26 cellular contexts compared by ENCODE assay signal in the genomic region with DNA sequence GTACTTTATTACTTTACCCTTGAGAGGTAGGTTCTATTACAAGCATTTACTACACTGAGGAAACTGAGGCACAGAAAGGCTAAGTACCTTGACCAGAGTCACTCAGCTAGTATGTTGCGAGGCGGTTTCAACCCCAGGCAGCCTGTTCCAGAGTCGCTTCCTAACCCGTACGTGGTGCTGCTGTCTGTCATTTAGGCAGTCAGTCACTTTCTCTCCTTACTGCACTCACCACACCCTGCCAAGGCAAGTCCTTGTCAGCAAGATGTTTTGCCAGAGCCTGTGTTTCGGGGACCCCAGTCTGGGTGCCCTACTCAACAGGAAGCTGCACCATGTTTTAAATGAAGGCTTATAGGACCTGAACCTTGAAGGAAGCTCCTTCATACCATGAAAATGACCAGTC.
A peak's percentile ranks its signal among the peaks of the same experiment; 100 is the strongest.
DNase-seq lines count a peak whose midpoint lies in the region; ATAC-seq, FAIRE-seq and TF ChIP-seq lines count a peak whose summit lies in the region.
"Had no signal": no experiment of that assay in that cellular context is flagged by ENCODE, and none has a peak within 500 bp of the region (broad histone marks: within the 10 kb centered on the region; RNA-seq: fewer than 3 reads in every experiment).

No MANE protein-coding gene starts in this region.

- TF ChIP-seq POLR2A in GM12892 (IDR thresholded peaks at IDR 0.05; ENCODE audit: low read depth, low read length): no peak

- no peak overlapping the region for H3K9ac ChIP-seq in neuronal stem cell (ENCODE audit: low read depth, low read length, poor library complexity)
- H3K9ac ChIP-seq: BLaER1 treated with 17β-estradiol and CSF1 and Interleukin-3, amounts not matched to agents 10 nM and 100 nM had no signal

- H3K9me3 ChIP-seq in neuronal stem cell (replicated peaks in 1 of 2; ENCODE audit: control insufficient read depth in 2 of 2, insufficient read depth in 1 of 2, low read depth in 1 of 2, low read length in 2 of 2) (no peaks in the 10 kb centered on the region), aorta (ENCODE audit: control insufficient read depth, low read length) (no peaks in the 10 kb centered on the region)
- H3K9me3 ChIP-seq in CD4-positive, alpha-beta memory T cell (ENCODE audit: control insufficient read depth in 1 of 2, low read length in 2 of 2): no peaks in the 10 kb centered on the region
- H3K9me3 ChIP-seq: BLaER1 treated with 17β-estradiol and CSF1 and Interleukin-3, amounts not matched to agents 10 nM and 100 nM had no signal

- no peak overlapping the region for H2BK12ac ChIP-seq in neuronal stem cell (ENCODE audit: low read length)

- no peak overlapping the region for H3K27ac Mint-ChIP-seq in CD4-positive, alpha-beta memory T cell
- H3K27ac Mint-ChIP-seq: B cell; CD4-positive, alpha-beta T cell; CD8-positive, alpha-beta memory T cell had no signal

- H4K8ac ChIP-seq in neuronal stem cell (ENCODE audit: low read depth, low read length): no peak overlapping the region

- WGBS in neuronal stem cell (ENCODE audit: extremely low coverage in 2 of 2, insufficient read length in 2 of 2, insufficient replicate concordance in 1 of 2), 2 donors: no CpG with 5 or more reads among the region's 6 CpGs
- 95 to 96% methylated on average over 6 of the region's 6 CpGs for WGBS in aorta, 2 donors

- no peak overlapping the region for H4K91ac ChIP-seq in neuronal stem cell (ENCODE audit: low read depth, low read length, poor library complexity)

- H3K79me1 ChIP-seq in neuronal stem cell (ENCODE audit: low read depth, low read length): no peaks in the 10 kb centered on the region

- peak; percentile 14 for FAIRE-seq in GM12892 (lab: Jason Lieb, UNC)
- FAIRE-seq: A204.1, GM12878, GM19239 had no signal

- H3K18ac ChIP-seq in neuronal stem cell (ENCODE audit: low read length): no peak overlapping the region

- no peak overlapping the region for H2AFZ ChIP-seq in neuronal stem cell (ENCODE audit: low read length)

- ATAC-seq in Right ventricle myocardium superior (ENCODE audit: poor library complexity): peak; percentile 35
- ATAC-seq in Right ventricle myocardium inferior: no peak
- ATAC-seq in aorta (ENCODE audit: low FRiP score): no peak

- POLR2A ChIA-PET in CD4-positive, alpha-beta memory T cell (lab: Charles Lee; ENCODE audit: partially characterized antibody): no interaction called here

- H3K4me1 ChIP-seq in neuronal stem cell (ENCODE audit: control insufficient read depth in 2 of 2, insufficient read depth in 1 of 2, low read depth in 1 of 2, low read length in 2 of 2) (peaks cover 0 to 2% of the 10 kb centered on the region in 2 donors), aorta (ENCODE audit: control insufficient read depth in 1 of 2, insufficient read depth in 2 of 2, low read length in 2 of 2) (no peaks in the 10 kb centered on the region)
- H3K4me1 ChIP-seq in CD4-positive, alpha-beta memory T cell (ENCODE audit: insufficient read depth, low read length): no peaks in the 10 kb centered on the region

- H3K27me3 ChIP-seq in neuronal stem cell (ENCODE audit: control insufficient read depth in 3 of 3, insufficient read depth in 3 of 3, low read depth in 1 of 3, low read length in 3 of 3) (no peaks in the 10 kb centered on the region), aorta (ENCODE audit: control insufficient read depth in 1 of 2, insufficient read depth in 2 of 2, low read length in 1 of 2) (no peaks in the 10 kb centered on the region)
- no peaks in the 10 kb centered on the region for H3K27me3 ChIP-seq in CD4-positive, alpha-beta memory T cell (ENCODE audit: insufficient read depth, low read length)
- H3K27me3 ChIP-seq: BLaER1 treated with 17β-estradiol and CSF1 and Interleukin-3, amounts not matched to agents 10 nM and 100 nM had no signal

- CTCF ChIA-PET in CD4-positive, alpha-beta memory T cell (lab: Charles Lee; ENCODE audit: partially characterized antibody): interaction anchor here (1.0 to 1.2 kb wide), 2 partner anchors 8 to 14 kb away, joined by 3 read pairs; no protein-coding TSS in a partner anchor

- no peak overlapping the region for H3K27ac ChIP-seq in neuronal stem cell (replicated peaks; ENCODE audit: low read length)
- H3K27ac ChIP-seq in CD4-positive, alpha-beta memory T cell (ENCODE audit: low read depth, low read length): no peak overlapping the region
- H3K27ac ChIP-seq in aorta (ENCODE audit: low read depth in 1 of 2, low read length in 2 of 2): peak overlapping the region in 1 of 2 donors; percentile 53
- H3K27ac ChIP-seq: BLaER1 treated with 17β-estradiol and CSF1 and Interleukin-3, amounts not matched to agents 10 nM and 100 nM; C4-2B had no signal

- H3K4me1 Mint-ChIP-seq in CD4-positive, alpha-beta memory T cell: no peaks in the 10 kb centered on the region
- H3K4me1 Mint-ChIP-seq: B cell; CD8-positive, alpha-beta memory T cell had no signal

- peaks cover 0 to 8% of the 10 kb centered on the region in 2 donors for H3K27me3 Mint-ChIP-seq in CD4-positive, alpha-beta memory T cell

- H3K4ac ChIP-seq in neuronal stem cell (ENCODE audit: low read length): no peak overlapping the region

- DNase-seq in Right ventricle myocardium superior: no peak
- no peak for DNase-seq in Right ventricle myocardium inferior (ENCODE audit: missing footprints)
- no peak for DNase-seq in GM12892 (ENCODE audit: insufficient read length)
- DNase-seq in Jurkat, Clone E6-1 (ENCODE audit: low read depth, low spot score): peak; percentile 18
- DNase-seq in neuronal stem cell (ENCODE audit: low spot score): no peak
- DNase-seq in CD4-positive, alpha-beta memory T cell: no peak
- DNase-seq in aorta: no peak
- DNase-seq: 8988T; ACHN; AML-193; CD4-positive, alpha-beta T cell; CD8-positive, alpha-beta memory T cell; COR-L47; DMS 273 treated with DMSO at 0.1 percent for 48 hours; DMS153; DMS53; DMS79; DND-41; EL; GDM1 had no signal

- H2BK15ac ChIP-seq in neuronal stem cell (ENCODE audit: low read length): no peak overlapping the region

- no peak overlapping the region for H2AK5ac ChIP-seq in neuronal stem cell (ENCODE audit: low read depth, low read length)

- H3K23ac ChIP-seq in neuronal stem cell (ENCODE audit: low read depth, low read length, poor library complexity): peak overlapping the region; percentile 13

- no peak overlapping the region for H3K4me3 Mint-ChIP-seq in CD4-positive, alpha-beta memory T cell
- H3K4me3 Mint-ChIP-seq: B cell; CD4-positive, alpha-beta T cell; CD8-positive, alpha-beta memory T cell had no signal

- H3K4me3 ChIP-seq in Jurkat, Clone E6-1 (ENCODE audit: low read length): no peak overlapping the region
- H3K4me3 ChIP-seq in neuronal stem cell (ENCODE audit: low read length in 2 of 2) (no peak overlapping the region), aorta (ENCODE audit: low read length in 2 of 2) (no peak overlapping the region)
- H3K4me3 ChIP-seq in CD4-positive, alpha-beta memory T cell (ENCODE audit: low read length in 2 of 2): no peak overlapping the region
- H3K4me3 ChIP-seq: BLaER1 treated with 17β-estradiol and CSF1 and Interleukin-3, amounts not matched to agents 10 nM and 100 nM; GM12878 had no signal

- H3K36me3 ChIP-seq in neuronal stem cell (replicated peaks in 1 of 2; ENCODE audit: control insufficient read depth in 2 of 2, insufficient read depth in 2 of 2, low read length in 2 of 2): peaks cover 6 to 30% of the 10 kb centered on the region in 2 donors
- H3K36me3 ChIP-seq in CD4-positive, alpha-beta memory T cell (ENCODE audit: insufficient read depth, low read length): no peaks in the 10 kb centered on the region
- H3K36me3 ChIP-seq in aorta (ENCODE audit: control insufficient read depth in 1 of 2, insufficient read depth in 2 of 2, low read length in 1 of 2): no peaks in the 10 kb centered on the region
- H3K36me3 ChIP-seq: BLaER1 treated with 17β-estradiol and CSF1 and Interleukin-3, amounts not matched to agents 10 nM and 100 nM had no signal

- no peak overlapping the region for H3K14ac ChIP-seq in neuronal stem cell (ENCODE audit: low read length)

- peaks cover 0 to 4% (median 0%) of the 10 kb centered on the region in 8 donors for H3K9me3 Mint-ChIP-seq in CD4-positive, alpha-beta memory T cell
- H3K9me3 Mint-ChIP-seq: CD4-positive, alpha-beta T cell; CD8-positive, alpha-beta memory T cell had no signal

- H3K4me2 ChIP-seq in neuronal stem cell (ENCODE audit: insufficient read depth, low read length, poor library complexity, severe bottlenecking): no peak overlapping the region
- H3K4me2 ChIP-seq: BLaER1 treated with 17β-estradiol and CSF1 and Interleukin-3, amounts not matched to agents 10 nM and 100 nM had no signal

- H2BK5ac ChIP-seq in neuronal stem cell (ENCODE audit: low read length): no peak overlapping the region

- H2BK120ac ChIP-seq in neuronal stem cell (ENCODE audit: low read depth, low read length): no peak overlapping the region

- intact Hi-C loops in Right ventricle myocardium superior (cut with DNase I): no loop called here
- intact Hi-C loops in Right ventricle myocardium inferior (cut with DNase I): no loop called here
- intact Hi-C loops in CD4-positive, alpha-beta memory T cell (cut with micrococcal nuclease): no loop called here
- intact Hi-C loops in aorta (cut with DNase I): no loop called here

- no peaks in the 10 kb centered on the region for H3K36me3 Mint-ChIP-seq in CD4-positive, alpha-beta memory T cell
- H3K36me3 Mint-ChIP-seq: CD8-positive, alpha-beta memory T cell had no signal
